14 cellular contexts compared by ENCODE assay signal in genomic region chr4:53962516-53963225, GRCh38.
DNase-seq lines count a peak whose midpoint lies in the region; ATAC-seq and TF ChIP-seq lines count a peak whose summit lies in the region.
"Had no signal": no experiment of that assay in that cellular context is flagged by ENCODE, and none has a peak within 500 bp of the region (broad histone marks: within the 10 kb centered on the region; RNA-seq: fewer than 3 reads in every experiment).

No MANE protein-coding gene starts in this region.

- H3K27me3 ChIP-seq in heart left ventricle, result no peaks in the 10 kb centered on the region
- no peaks in the 10 kb centered on the region for H3K27me3 ChIP-seq in right atrium auricular region
- H3K27me3 ChIP-seq in psoas muscle (ENCODE audit: insufficient read depth in 3 of 3, low read length in 2 of 3), result no peaks in the 10 kb centered on the region
- H3K27me3 ChIP-seq: spleen had no signal

- H3K27ac ChIP-seq in heart left ventricle (peak overlapping the region in 2 of 12 donors; percentile 22 to 34), right atrium auricular region (no peak overlapping the region), psoas muscle (no peak overlapping the region)
- H3K27ac ChIP-seq: spleen had no signal

- H3K4me1 Mint-ChIP-seq in stimulated activated effector memory CD8-positive, alpha-beta T cell treated with anti-CD3 and anti-CD28 coated beads, Interleukin-12 subunit alpha, Interleukin-12 subunit beta, amount 100 ng/mL, for 72 hours, result no peaks in the 10 kb centered on the region
- H3K4me1 Mint-ChIP-seq: activated CD4-positive, alpha-beta T cell treated with anti-CD3 and anti-CD28 coated beads for 36 hours; activated naive CD4-positive, alpha-beta T cell treated with anti-CD3 and anti-CD28 coated beads, Interleukin-2, amount 50 U/mL, for 24 hours had no signal

- H3K4me3 Mint-ChIP-seq in stimulated activated effector memory CD8-positive, alpha-beta T cell treated with anti-CD3 and anti-CD28 coated beads, Interleukin-12 subunit alpha, Interleukin-12 subunit beta, amount 100 ng/mL, for 72 hours, result no peak overlapping the region
- H3K4me3 Mint-ChIP-seq: activated CD4-positive, alpha-beta T cell treated with anti-CD3 and anti-CD28 coated beads for 36 hours; activated naive CD4-positive, alpha-beta T cell treated with anti-CD3 and anti-CD28 coated beads, Interleukin-2, amount 50 U/mL, for 24 hours had no signal

- TF ChIP-seq CTCF in heart left ventricle (IDR thresholded peaks at IDR 0.05), result no peak
- TF ChIP-seq CTCF in right atrium auricular region (IDR thresholded peaks at IDR 0.05), result no peak
- no peak for TF ChIP-seq CTCF in psoas muscle (IDR thresholded peaks at IDR 0.05)

- no peak for TF ChIP-seq POLR2A in heart left ventricle (IDR thresholded peaks at IDR 0.05)

- 58 to 76% (median 69%) methylated on average over 4 of the region's 4 CpGs for WGBS in heart left ventricle, 4 donors
- 68 to 76% (median 72%) methylated on average over 4 of the region's 4 CpGs for WGBS in psoas muscle, 3 donors

- H3K36me3 ChIP-seq in heart left ventricle, result no peaks in the 10 kb centered on the region
- no peaks in the 10 kb centered on the region for H3K36me3 ChIP-seq in right atrium auricular region
- no peaks in the 10 kb centered on the region for H3K36me3 ChIP-seq in psoas muscle (ENCODE audit: insufficient read depth in 1 of 2, low read depth in 1 of 2)
- H3K36me3 ChIP-seq: spleen had no signal

- no peak for DNase-seq in heart left ventricle
- no peak for DNase-seq in right atrium auricular region (ENCODE audit: low spot score)
- peak; percentile 85 for DNase-seq in amniotic epithelial cell (ENCODE audit: low read depth)
- peak; percentile 52 for DNase-seq in foreskin melanocyte
- DNase-seq in stimulated activated effector memory CD8-positive, alpha-beta T cell treated with anti-CD3 and anti-CD28 coated beads, Interleukin-12 subunit alpha, Interleukin-12 subunit beta, amount 100 ng/mL, for 72 hours (ENCODE audit: low spot score in 2 of 2), result no peak
- DNase-seq in psoas muscle, result no peak
- DNase-seq: ACHN; activated CD4-positive, alpha-beta T cell treated with anti-CD3 and anti-CD28 coated beads for 36 hours; NCI-H1436; spleen had no signal

- H3K4me1 ChIP-seq in heart left ventricle, result peaks cover 0 to 8% (median 0%) of the 10 kb centered on the region in 12 donors
- H3K4me1 ChIP-seq in right atrium auricular region, result peaks cover 0 to 8% of the 10 kb centered on the region in 2 donors
- H3K4me1 ChIP-seq in psoas muscle, result no peaks in the 10 kb centered on the region
- H3K4me1 ChIP-seq: spleen had no signal

- H3K4me3 ChIP-seq in heart left ventricle, result no peak overlapping the region
- no peak overlapping the region for H3K4me3 ChIP-seq in right atrium auricular region
- H3K4me3 ChIP-seq in psoas muscle, result no peak overlapping the region
- H3K4me3 ChIP-seq: spleen had no signal

- H3K27ac Mint-ChIP-seq in stimulated activated effector memory CD8-positive, alpha-beta T cell treated with anti-CD3 and anti-CD28 coated beads, Interleukin-12 subunit alpha, Interleukin-12 subunit beta, amount 100 ng/mL, for 72 hours, result no peak overlapping the region
- H3K27ac Mint-ChIP-seq: activated CD4-positive, alpha-beta T cell treated with anti-CD3 and anti-CD28 coated beads for 36 hours; activated naive CD4-positive, alpha-beta T cell treated with anti-CD3 and anti-CD28 coated beads, Interleukin-2, amount 50 U/mL, for 24 hours had no signal

- intact Hi-C loops in heart left ventricle (cut with DNase I) (no loop called here), psoas muscle (cut with DNase I) (no loop called here)

- no peaks in the 10 kb centered on the region for H3K36me3 Mint-ChIP-seq in stimulated activated effector memory CD8-positive, alpha-beta T cell treated with anti-CD3 and anti-CD28 coated beads, Interleukin-12 subunit alpha, Interleukin-12 subunit beta, amount 100 ng/mL, for 72 hours
- H3K36me3 Mint-ChIP-seq: activated naive CD4-positive, alpha-beta T cell treated with anti-CD3 and anti-CD28 coated beads, Interleukin-2, amount 50 U/mL, for 24 hours had no signal

- H3K9me3 ChIP-seq in heart left ventricle, result no peaks in the 10 kb centered on the region
- no peaks in the 10 kb centered on the region for H3K9me3 ChIP-seq in right atrium auricular region
- no peaks in the 10 kb centered on the region for H3K9me3 ChIP-seq in psoas muscle
- H3K9me3 ChIP-seq: spleen had no signal

- peak in 3 of 4 donors; percentile 62 to 92 (median 65) for ATAC-seq in heart left ventricle
- ATAC-seq in stimulated activated effector memory CD8-positive, alpha-beta T cell treated with anti-CD3 and anti-CD28 coated beads, Interleukin-12 subunit alpha, Interleukin-12 subunit beta, amount 100 ng/mL, for 72 hours, result peak; percentile 31
- ATAC-seq in HG03280 (IDR thresholded peaks at IDR 0.05; ENCODE audit: unreplicated experiment), result no peak
- ATAC-seq in psoas muscle, result no peak
- no peak for ATAC-seq in HG03095 (IDR thresholded peaks at IDR 0.05; ENCODE audit: unreplicated experiment)
- ATAC-seq: activated CD4-positive, alpha-beta T cell treated with anti-CD3 and anti-CD28 coated beads for 36 hours; HCT116 had no signal

- H3K9me3 Mint-ChIP-seq in stimulated activated effector memory CD8-positive, alpha-beta T cell treated with anti-CD3 and anti-CD28 coated beads, Interleukin-12 subunit alpha, Interleukin-12 subunit beta, amount 100 ng/mL, for 72 hours, result no peaks in the 10 kb centered on the region
- H3K9me3 Mint-ChIP-seq: activated naive CD4-positive, alpha-beta T cell treated with anti-CD3 and anti-CD28 coated beads, Interleukin-2, amount 50 U/mL, for 24 hours had no signal

Comparison
In these comparisons a context has a peak if more than half of its experiments do, and no peak if none do; other contexts are left out.
1. ATAC-seq: peak in heart left ventricle (3 of 4) and stimulated activated effector memory CD8-positive, alpha-beta T cell treated with anti-CD3 and anti-CD28 coated beads, Interleukin-12 subunit alpha, Interleukin-12 subunit beta, amount 100 ng/mL, for 72 hours (single experiment); none in HG03280 (single experiment), psoas muscle (0 of 4) and HG03095 (single experiment).
2. DNase-seq: peak in amniotic epithelial cell (single experiment) and foreskin melanocyte (single experiment); none in heart left ventricle (0 of 5), right atrium auricular region (single experiment), stimulated activated effector memory CD8-positive, alpha-beta T cell treated with anti-CD3 and anti-CD28 coated beads, Interleukin-12 subunit alpha, Interleukin-12 subunit beta, amount 100 ng/mL, for 72 hours (0 of 2) and psoas muscle (0 of 2).